Comparison of ENCODE assay signal across 9 cellular contexts in the genomic region with DNA sequence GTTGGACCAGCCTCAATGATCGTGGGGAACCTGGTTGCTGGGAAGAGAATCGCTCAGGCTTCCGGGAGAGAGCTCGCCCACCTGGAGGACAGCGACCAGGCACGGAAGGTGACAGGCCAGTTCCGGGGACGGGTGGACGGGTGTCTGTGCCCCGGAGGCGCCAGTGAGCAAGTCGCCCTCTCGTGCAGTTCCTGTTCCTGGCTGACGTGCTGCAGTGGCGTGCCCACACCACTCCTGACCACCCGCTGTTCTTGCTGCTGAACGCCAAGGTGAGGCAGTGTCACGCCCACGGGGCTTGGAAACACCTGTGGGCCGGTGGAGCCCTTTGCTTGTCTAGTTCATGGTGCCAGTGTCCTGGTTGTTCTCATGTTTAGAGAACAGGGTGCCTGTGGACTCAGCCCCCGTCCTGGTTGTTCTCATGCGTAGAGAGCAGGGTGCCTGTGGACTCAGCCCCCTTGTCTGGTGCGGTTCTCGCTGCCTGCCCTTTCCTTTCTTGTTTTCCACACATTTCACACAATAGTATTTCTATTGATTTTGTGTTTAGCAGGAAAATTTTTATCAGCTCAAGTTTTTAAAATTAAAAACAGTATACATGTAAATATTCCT. TPM values are rescaled to one million over a fixed set of nuclear protein-coding genes. Genes with fewer than 3 reads are reported as not detected.
DNase-seq lines count a peak whose midpoint lies in the region; TF ChIP-seq lines count a peak whose summit lies in the region.
"Had no signal": no experiment of that assay in that cellular context is flagged by ENCODE, and none has a peak within 500 bp of the region (broad histone marks: within the 10 kb centered on the region; RNA-seq: fewer than 3 reads in every experiment).

No MANE protein-coding gene starts in this region.

- POLR2A ChIA-PET in GM10248 (lab: Yijun Ruan, JAX), result no interaction called here

- H3K27me3 Mint-ChIP-seq in activated CD4-positive, alpha-beta T cell treated with anti-CD3 and anti-CD28 coated beads, Interleukin-2, amount 10 ng/mL, durations not matched to agents 24 days and 14 days, result no peaks in the 10 kb centered on the region

- peak; percentile 24 for TF ChIP-seq CTCF in GM10248 (IDR thresholded peaks at IDR 0.05; ENCODE audit: control extremely low read depth, extremely low read depth, low read depth, missing control alignments)
- TF ChIP-seq CTCF in coronary artery (IDR thresholded peaks at IDR 0.05), result no peak
- no peak for TF ChIP-seq CTCF in suprapubic skin (IDR thresholded peaks at IDR 0.05)

- no peaks in the 10 kb centered on the region for H3K4me1 ChIP-seq in suprapubic skin

- peak overlapping the region; percentile 57 for H3K4me3 Mint-ChIP-seq in activated CD4-positive, alpha-beta T cell treated with anti-CD3 and anti-CD28 coated beads, Interleukin-2, amount 10 ng/mL, durations not matched to agents 24 days and 14 days

- 79% methylated on average over 24 of the region's 24 CpGs for WGBS in suprapubic skin

- H3K9me3 ChIP-seq in suprapubic skin, result no peaks in the 10 kb centered on the region

- intact Hi-C loops in activated CD4-positive, alpha-beta T cell treated with anti-CD3 and anti-CD28 coated beads, Interleukin-2, amount 10 ng/mL, durations not matched to agents 24 days and 14 days (cut with micrococcal nuclease), result no loop called here

- no peak for DNase-seq in GM10248 (ENCODE audit: extremely low spot score)
- peak; percentile 74 for DNase-seq in activated CD4-positive, alpha-beta T cell treated with anti-CD3 and anti-CD28 coated beads, Interleukin-2, amount 10 ng/mL, durations not matched to agents 24 days and 14 days
- DNase-seq in coronary artery (ENCODE audit: low spot score), result peak; percentile 74
- DNase-seq in HPDE6-E6E7 (ENCODE audit: extremely low spot score), result no peak
- DNase-seq in suprapubic skin (ENCODE audit: low spot score in 2 of 2), result no peak
- no peak for DNase-seq in NCI-H146 treated with DMSO at 0.1 percent for 48 hours (lab: John Stamatoyannopoulos, UW; ENCODE audit: unreplicated experiment)
- DNase-seq in COLO668 (lab: John Stamatoyannopoulos, UW; ENCODE audit: unreplicated experiment), result no peak
- DNase-seq: SHP77 treated with DMSO at 0.1 percent for 48 hours had no signal

- no peaks in the 10 kb centered on the region for H3K9me3 Mint-ChIP-seq in activated CD4-positive, alpha-beta T cell treated with anti-CD3 and anti-CD28 coated beads, Interleukin-2, amount 10 ng/mL, durations not matched to agents 24 days and 14 days

- no peak for TF ChIP-seq EP300 in suprapubic skin (IDR thresholded peaks at IDR 0.05)

- H3K27ac Mint-ChIP-seq in activated CD4-positive, alpha-beta T cell treated with anti-CD3 and anti-CD28 coated beads, Interleukin-2, amount 10 ng/mL, durations not matched to agents 24 days and 14 days, result peak overlapping the region; percentile 72

- H3K36me3 Mint-ChIP-seq in activated CD4-positive, alpha-beta T cell treated with anti-CD3 and anti-CD28 coated beads, Interleukin-2, amount 10 ng/mL, durations not matched to agents 24 days and 14 days (ENCODE audit: low read depth), result peaks cover 35% of the 10 kb centered on the region

- no peak for TF ChIP-seq POLR2A in suprapubic skin (IDR thresholded peaks at IDR 0.05)

- no peak overlapping the region for H3K4me3 ChIP-seq in coronary artery
- H3K4me3 ChIP-seq in skin epidermis, result peak overlapping the region in 3 of 7 experiments; percentile 1 to 14 (median 13)
- H3K4me3 ChIP-seq in suprapubic skin, result no peak overlapping the region

- no peaks in the 10 kb centered on the region for H3K27me3 ChIP-seq in suprapubic skin

- CTCF ChIA-PET in GM10248 (lab: Yijun Ruan, JAX), result interaction anchor here (0.8 to 1.3 kb wide), 5 partner anchors 13 to 88 kb away, joined by 3 to 4 read pairs (median 3); no protein-coding TSS in a partner anchor

- H3K27ac ChIP-seq in coronary artery (peak overlapping the region in 1 of 2 donors; percentile 64), skin epidermis (peak overlapping the region in 14 of 21 experiments; percentile 16 to 88 (median 68)), suprapubic skin (no peak overlapping the region)

- H3K4me1 Mint-ChIP-seq in activated CD4-positive, alpha-beta T cell treated with anti-CD3 and anti-CD28 coated beads, Interleukin-2, amount 10 ng/mL, durations not matched to agents 24 days and 14 days, result peaks cover 28% of the 10 kb centered on the region

- H3K36me3 ChIP-seq in suprapubic skin, result peaks cover 89% of the 10 kb centered on the region

RNA-seq across cellular contexts. Expression of a gene that starts 53.1 kb away (rescaled TPM):
- not detected in 2 replicates for total RNA-seq in activated CD4-positive, alpha-beta T cell treated with anti-CD3 and anti-CD28 coated beads, Interleukin-2, amount 10 ng/mL, durations not matched to agents 24 days and 14 days
- 10 to 100 TPM; 11.4 to 16.5 (median 14.2) TPM for total RNA-seq in suprapubic skin

Comparison
In these comparisons a context has a peak if more than half of its experiments do, and no peak if none do; other contexts are left out.
1. DNase-seq: peak in activated CD4-positive, alpha-beta T cell treated with anti-CD3 and anti-CD28 coated beads, Interleukin-2, amount 10 ng/mL, durations not matched to agents 24 days and 14 days (single experiment) and coronary artery (single experiment); none in GM10248 (single experiment), HPDE6-E6E7 (single experiment), suprapubic skin (0 of 2), NCI-H146 treated with DMSO at 0.1 percent for 48 hours (single experiment) and COLO668 (single experiment).
2. RNA of a gene that starts 53.1 kb away (total RNA-seq): 11.4 to 16.5 TPM in suprapubic skin; not detected in activated CD4-positive, alpha-beta T cell treated with anti-CD3 and anti-CD28 coated beads, Interleukin-2, amount 10 ng/mL, durations not matched to agents 24 days and 14 days; every median in the first group is over 10 times any median in the second.